In the genomic region with DNA sequence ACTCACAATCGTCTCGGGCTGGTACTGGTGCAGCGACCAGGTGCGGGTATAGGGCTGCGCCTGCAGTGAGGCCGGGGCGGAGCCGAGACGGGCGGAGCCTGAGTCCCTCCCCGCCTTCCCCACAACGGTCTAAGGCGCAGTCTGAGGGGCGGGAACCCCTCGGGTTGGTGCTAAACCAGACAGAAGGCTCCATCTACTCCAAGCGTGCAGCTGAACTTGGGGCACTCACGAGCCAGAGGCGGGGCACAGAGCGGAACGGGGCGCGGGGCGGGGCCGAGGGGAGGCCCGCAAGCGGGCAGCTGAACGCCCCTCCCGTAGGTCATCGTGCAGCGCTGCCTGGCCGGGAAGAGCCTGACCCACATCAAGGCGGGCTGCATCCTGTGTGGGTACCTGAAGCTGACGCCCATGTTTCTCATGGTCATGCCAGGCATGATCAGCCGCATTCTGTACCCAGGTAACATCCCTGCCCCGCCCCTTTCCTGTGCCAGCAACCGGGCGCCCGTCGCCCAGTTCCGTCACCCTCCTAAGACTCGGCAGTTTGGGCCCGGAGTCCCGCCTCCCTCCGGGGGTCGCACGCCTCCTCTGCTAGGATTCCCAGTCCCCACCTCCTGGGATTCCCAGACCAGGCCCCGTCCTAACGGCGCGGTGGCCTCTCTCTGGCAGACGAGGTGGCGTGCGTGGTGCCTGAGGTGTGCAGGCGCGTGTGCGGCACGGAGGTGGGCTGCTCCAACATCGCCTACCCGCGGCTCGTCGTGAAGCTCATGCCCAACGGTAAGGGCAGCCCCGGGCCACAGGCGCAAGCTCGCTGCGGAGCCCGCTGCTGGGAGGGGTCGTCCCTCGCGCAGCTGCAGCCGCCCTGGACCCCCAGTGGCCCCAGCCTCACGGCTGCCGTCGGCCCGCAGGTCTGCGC, we compare ENCODE assay signal across 8 cellular contexts. TPM values are rescaled to one million over a fixed set of nuclear protein-coding genes. Genes with fewer than 3 reads are reported as not detected.
DNase-seq lines count a peak whose midpoint lies in the region; ATAC-seq and TF ChIP-seq lines count a peak whose summit lies in the region.

No MANE protein-coding gene starts in this region.

- H3K27me3 ChIP-seq in foreskin keratinocyte (peaks cover 33% of the 10 kb centered on the region), ovary (no peaks in the 10 kb centered on the region), vagina (no peaks in the 10 kb centered on the region)

- TF ChIP-seq POLR2A in ovary (IDR thresholded peaks at IDR 0.05) (no peak), vagina (IDR thresholded peaks at IDR 0.05) (no peak)

- TF ChIP-seq EP300 in ovary (IDR thresholded peaks at IDR 0.05): no peak

- intact Hi-C loops in ovary (cut with DNase I) (no loop called here), vagina (cut with DNase I) (no loop called here)

- H3K27ac ChIP-seq in foreskin keratinocyte (no peak overlapping the region), ovary (no peak overlapping the region), vagina (peak overlapping the region; percentile 49)

- H3K4me1 ChIP-seq in foreskin keratinocyte (no peaks in the 10 kb centered on the region), ovary (ENCODE audit: insufficient read depth) (peaks cover 11% of the 10 kb centered on the region), vagina (peaks cover 21% of the 10 kb centered on the region)

- WGBS in ovary, 3 donors: 1 to 3% (median 2%) methylated on average over 41 to 77 of the region's 77 CpGs

- no peaks in the 10 kb centered on the region for H3K9me3 ChIP-seq in ovary
- no peaks in the 10 kb centered on the region for H3K9me3 ChIP-seq in vagina

- H3K4me3 ChIP-seq in AG04449 (ENCODE audit: low read depth, low read length) (peak overlapping the region; percentile 55), ovary (peak overlapping the region; percentile 42), vagina (peak overlapping the region; percentile 55 to 56)

- TF ChIP-seq CTCF in AG04449 (IDR thresholded peaks at IDR 0.05; ENCODE audit: insufficient read depth, low read length, missing control alignments) (no peak), foreskin keratinocyte (conservative IDR thresholded peaks at IDR 0.05) (no peak), ovary (IDR thresholded peaks at IDR 0.05) (no peak), vagina (IDR thresholded peaks at IDR 0.05) (no peak)

- CTCF ChIA-PET in AG04449 (lab: Yijun Ruan, JAX): interaction anchor here (1.3 to 2.8 kb wide), 4 partner anchors 9 to 381 kb away, joined by 4 to 11 read pairs (median 7); a partner anchor contains a TSS

- ATAC-seq in GM18867 (IDR thresholded peaks at IDR 0.05; ENCODE audit: unreplicated experiment): peak; percentile 85
- ATAC-seq in HG03139 (IDR thresholded peaks at IDR 0.05; ENCODE audit: unreplicated experiment): peak; percentile 75
- ATAC-seq in foreskin keratinocyte: peak; percentile 89

- POLR2A ChIA-PET in AG04449 (lab: Yijun Ruan, JAX): interaction anchor here (1.1 to 2.4 kb wide), 5 partner anchors 13 to 225 kb away, joined by 4 to 8 read pairs (median 6); a partner anchor contains a TSS

- DNase-seq in AG04449 (ENCODE audit: low read depth, low spot score): no peak
- peak; percentile 35 for DNase-seq in NOMO-1 treated with DMSO at 0.1 percent for 48 hours (lab: John Stamatoyannopoulos, UW; ENCODE audit: unreplicated experiment)
- peak; percentile 46 to 62 for DNase-seq in activated T-helper 1 cell treated with anti-CD3 and anti-CD28 coated beads, Interleukin-2, amount 50 U/mL, for 16 hours (ENCODE audit: low read depth in 1 of 2, low spot score in 1 of 2)
- DNase-seq in foreskin keratinocyte: peak in 1 of 2 donors; percentile 45
- peak in 2 of 5 donors; percentile 47 to 57 for DNase-seq in ovary
- no peak for DNase-seq in vagina (ENCODE audit: extremely low spot score in 2 of 2)

- H3K36me3 ChIP-seq in ovary (no peaks in the 10 kb centered on the region), vagina (peaks cover 0 to 18% of the 10 kb centered on the region in 2 donors)

RNA-seq across cellular contexts. Expression of a gene that starts 5.1 kb away (rescaled TPM):
- total RNA-seq in foreskin keratinocyte (0.04 TPM in 1 of 2 replicates, not detected in the other), ovary (under 1 TPM; 0.13 to 0.81 (median 0.38) TPM), vagina (not detected)
- polyA plus RNA-seq in foreskin keratinocyte (0.17 and 0.19 TPM in 2 replicates), ovary (1 to 10 TPM in 1 of 2 donors, not detected in 1; 1.7 TPM)

RNA-seq across cellular contexts. Expression of a gene that starts 16.0 kb away (rescaled TPM):
- total RNA-seq in foreskin keratinocyte: 18.2 and 19.7 TPM in 2 replicates
- polyA plus RNA-seq in foreskin keratinocyte: 34.6 and 34.8 TPM in 2 replicates
- total RNA-seq in ovary: 100 to 1,000 TPM in 5 of 7 donors, 10 to 100 TPM in 2; 38.0 to 216 (median 156) TPM
- 10 to 100 TPM; 78.5 to 82.2 TPM for polyA plus RNA-seq in ovary
- total RNA-seq in vagina: 114 TPM

RNA-seq across cellular contexts. Expression of a gene that starts 20.2 kb away (rescaled TPM):
- total RNA-seq in foreskin keratinocyte (30.4 and 36.9 TPM in 2 replicates), ovary (10 to 100 TPM; 59.0 to 98.4 (median 91.2) TPM), vagina (64.6 TPM)
- polyA plus RNA-seq in foreskin keratinocyte (30.6 and 38.0 TPM in 2 replicates), ovary (10 to 100 TPM; 39.8 to 91.9 TPM)

RNA-seq across cellular contexts. Expression of a gene that starts 28.7 kb away (rescaled TPM):
- total RNA-seq in foreskin keratinocyte: 6.1 TPM in 2 replicates
- 6.4 and 6.9 TPM in 2 replicates for polyA plus RNA-seq in foreskin keratinocyte
- total RNA-seq in ovary: 10 to 100 TPM in 5 of 7 donors, 1 to 10 TPM in 2; 8.1 to 16.1 (median 11.0) TPM
- 10 to 100 TPM in 1 of 2 donors, 1 to 10 TPM in 1; 2.2 to 11.4 TPM for polyA plus RNA-seq in ovary
- total RNA-seq in vagina: 11.3 TPM

RNA-seq across cellular contexts. Expression of a gene that starts 39.7 kb away (rescaled TPM):
- not detected in 2 replicates for total RNA-seq in foreskin keratinocyte
- polyA plus RNA-seq in foreskin keratinocyte: not detected in 2 replicates
- total RNA-seq in ovary: not detected
- not detected for polyA plus RNA-seq in ovary
- not detected for total RNA-seq in vagina

Comparison
In these comparisons a context has a peak if more than half of its experiments do, and no peak if none do; other contexts are left out.
1. DNase-seq: peak in NOMO-1 treated with DMSO at 0.1 percent for 48 hours (single experiment) and activated T-helper 1 cell treated with anti-CD3 and anti-CD28 coated beads, Interleukin-2, amount 50 U/mL, for 16 hours (2 of 2); none in AG04449 (single experiment) and vagina (0 of 2).
2. Peak in every context shown above with its lines, with median percentiles within 50 percentile points of each other: H3K4me3 ChIP-seq and ATAC-seq.